Comparison of ENCODE assay signal across 8 cellular contexts in the genomic region with DNA sequence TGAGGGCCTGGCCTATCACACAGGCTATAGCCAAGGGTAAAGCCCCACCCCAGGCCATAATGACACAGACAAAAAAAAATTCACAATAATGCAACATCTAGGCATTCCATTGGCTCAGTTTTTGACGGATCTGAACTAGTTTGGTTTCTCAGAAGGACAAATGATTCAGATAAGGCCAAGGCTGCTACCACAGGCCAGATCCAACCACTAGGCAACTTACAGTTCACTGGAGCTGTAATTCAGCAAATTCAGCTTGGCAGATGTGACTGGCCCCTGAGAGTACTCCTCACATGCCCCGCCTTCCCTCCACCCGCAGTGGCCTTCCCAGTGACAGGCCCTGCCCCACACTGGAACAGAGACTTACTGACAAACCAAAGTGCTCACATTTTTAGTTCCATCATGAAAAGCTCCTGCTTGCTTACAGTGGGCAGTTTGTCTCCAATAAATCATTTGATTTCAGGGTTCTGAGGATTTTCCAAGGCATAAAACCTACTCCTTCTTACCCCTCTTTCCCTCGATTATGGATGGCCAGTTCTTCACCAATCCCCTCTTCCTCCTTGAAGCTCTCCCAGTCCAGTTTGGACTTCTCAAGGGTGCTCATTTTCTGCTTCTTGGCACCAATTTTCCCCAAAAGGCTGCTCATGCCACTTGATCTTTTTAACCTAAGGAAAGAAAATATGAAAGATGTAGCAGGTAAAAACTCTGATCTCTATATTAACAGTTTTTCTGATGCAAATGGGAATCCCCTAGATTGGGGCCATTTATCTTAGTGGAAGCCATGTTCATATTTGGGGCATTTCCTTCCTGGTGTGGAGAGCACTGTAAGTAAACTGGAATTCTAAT. TPM values are rescaled to one million over a fixed set of nuclear protein-coding genes. Genes with fewer than 3 reads are reported as not detected.
DNase-seq lines count a peak whose midpoint lies in the region; ATAC-seq and TF ChIP-seq lines count a peak whose summit lies in the region.

No MANE protein-coding gene starts in this region.

- no peaks in the 10 kb centered on the region for H3K9me3 Mint-ChIP-seq in stimulated activated naive CD8-positive, alpha-beta T cell treated with anti-CD3 and anti-CD28 coated beads, Interleukin-15, Interleukin-2, amounts not matched to agents 100 ng/mL and 50 ng/mL, for 24 hours
- H3K9me3 Mint-ChIP-seq in type B pancreatic cell, result no peaks in the 10 kb centered on the region

- peak overlapping the region; percentile 72 for H3K27ac ChIP-seq in caudate nucleus (ENCODE audit: low read depth, low read length)

- no peaks in the 10 kb centered on the region for H3K27me3 Mint-ChIP-seq in stimulated activated naive CD8-positive, alpha-beta T cell treated with anti-CD3 and anti-CD28 coated beads, Interleukin-15, Interleukin-2, amounts not matched to agents 100 ng/mL and 50 ng/mL, for 24 hours
- no peaks in the 10 kb centered on the region for H3K27me3 Mint-ChIP-seq in type B pancreatic cell

- DNase-seq in stimulated activated naive CD8-positive, alpha-beta T cell treated with anti-CD3 and anti-CD28 coated beads, Interleukin-15, Interleukin-2, amounts not matched to agents 100 U/mL and 50 U/mL, for 24 hours, result no peak
- DNase-seq in caudate nucleus (lab: John Stamatoyannopoulos, UW) (peak in 45 of 61 donors; percentile 4 to 73 (median 50)), medulla oblongata (ENCODE audit: extremely low spot score) (peak; percentile 86), type B pancreatic cell (ENCODE audit: extremely low spot score, unreplicated experiment) (no peak), GM19238 (ENCODE audit: insufficient read length, low spot score) (no peak), SKM-1 treated with dmso at 0.1 percent for 144 hours (lab: John Stamatoyannopoulos, UW; ENCODE audit: unreplicated experiment) (no peak)

- no peak for TF ChIP-seq CTCF in type B pancreatic cell (conservative IDR thresholded peaks at IDR 0.05)

- ATAC-seq in stimulated activated naive CD8-positive, alpha-beta T cell treated with anti-CD3 and anti-CD28 coated beads, Interleukin-15, Interleukin-2, amounts not matched to agents 100 U/mL and 50 U/mL, for 24 hours, result no peak
- ATAC-seq in GM21717 (IDR thresholded peaks at IDR 0.05; ENCODE audit: unreplicated experiment), result no peak

- peak overlapping the region; percentile 70 for H3K27ac Mint-ChIP-seq in stimulated activated naive CD8-positive, alpha-beta T cell treated with anti-CD3 and anti-CD28 coated beads, Interleukin-15, Interleukin-2, amounts not matched to agents 100 ng/mL and 50 ng/mL, for 24 hours
- peak overlapping the region; percentile 92 for H3K27ac Mint-ChIP-seq in type B pancreatic cell

- peaks cover 45% of the 10 kb centered on the region for H3K36me3 Mint-ChIP-seq in stimulated activated naive CD8-positive, alpha-beta T cell treated with anti-CD3 and anti-CD28 coated beads, Interleukin-15, Interleukin-2, amounts not matched to agents 100 ng/mL and 50 ng/mL, for 24 hours (ENCODE audit: low read depth)
- H3K36me3 Mint-ChIP-seq in type B pancreatic cell, result peaks cover 25% of the 10 kb centered on the region

- H3K4me1 Mint-ChIP-seq in stimulated activated naive CD8-positive, alpha-beta T cell treated with anti-CD3 and anti-CD28 coated beads, Interleukin-15, Interleukin-2, amounts not matched to agents 100 ng/mL and 50 ng/mL, for 24 hours (ENCODE audit: low read depth), result peaks cover 28% of the 10 kb centered on the region
- peaks cover 27% of the 10 kb centered on the region for H3K4me1 Mint-ChIP-seq in type B pancreatic cell (ENCODE audit: unreplicated experiment)

- H3K4me3 Mint-ChIP-seq in stimulated activated naive CD8-positive, alpha-beta T cell treated with anti-CD3 and anti-CD28 coated beads, Interleukin-15, Interleukin-2, amounts not matched to agents 100 ng/mL and 50 ng/mL, for 24 hours, result peak overlapping the region; percentile 14
- peak overlapping the region; percentile 59 for H3K4me3 Mint-ChIP-seq in type B pancreatic cell

RNA-seq across cellular contexts. Expression of gene BCAR1, which starts 53.3 kb away (rescaled TPM):
- total RNA-seq in type B pancreatic cell (ENCODE audit: low replicate concordance), result 67.2 and 73.0 TPM in 2 replicates

Comparison
In these comparisons a context has a peak if more than half of its experiments do, and no peak if none do; other contexts are left out.
1. DNase-seq: peak in caudate nucleus (45 of 61) and medulla oblongata (single experiment); none in stimulated activated naive CD8-positive, alpha-beta T cell treated with anti-CD3 and anti-CD28 coated beads, Interleukin-15, Interleukin-2, amounts not matched to agents 100 U/mL and 50 U/mL, for 24 hours (single experiment), type B pancreatic cell (single experiment), GM19238 (single experiment) and SKM-1 treated with dmso at 0.1 percent for 144 hours (single experiment).